2 cellular contexts compared by ENCODE assay signal in genomic region chr10:77537720-77538373, GRCh38.
TF ChIP-seq lines count a peak whose summit lies in the region.

No MANE protein-coding gene starts in this region.

TF ChIP-seq in IMR-90, 13 proteins besides CTCF, POLR2A, EP300 and RAD21:
- TF ChIP-seq CHD1 (IDR thresholded peaks at IDR 0.05; ENCODE audit: low read depth, low read length) (no peak), USF2 (IDR thresholded peaks at IDR 0.05; ENCODE audit: low read depth, low read length) (no peak), NFE2L2 (IDR thresholded peaks at IDR 0.05; ENCODE audit: low read depth, low read length) (no peak), FOS (IDR thresholded peaks at IDR 0.05; ENCODE audit: low read depth, low read length) (no peak), CEBPB (IDR thresholded peaks at IDR 0.05; ENCODE audit: low read depth, low read length) (no peak), MAFK (IDR thresholded peaks at IDR 0.05; ENCODE audit: low read depth, low read length) (no peak), MXI1 (IDR thresholded peaks at IDR 0.05; ENCODE audit: borderline replicate concordance, low read depth, low read length) (no peak), MAZ (IDR thresholded peaks at IDR 0.05; ENCODE audit: borderline replicate concordance, low read depth, low read length) (no peak), BHLHE40 (IDR thresholded peaks at IDR 0.05; ENCODE audit: low read depth, low read length) (no peak), SMC3 (IDR thresholded peaks at IDR 0.05; ENCODE audit: low read depth, low read length) (no peak), RCOR1 (IDR thresholded peaks at IDR 0.05; ENCODE audit: insufficient replicate concordance, low read length) (no peak)
- TF ChIP-seq, protein P1, sequence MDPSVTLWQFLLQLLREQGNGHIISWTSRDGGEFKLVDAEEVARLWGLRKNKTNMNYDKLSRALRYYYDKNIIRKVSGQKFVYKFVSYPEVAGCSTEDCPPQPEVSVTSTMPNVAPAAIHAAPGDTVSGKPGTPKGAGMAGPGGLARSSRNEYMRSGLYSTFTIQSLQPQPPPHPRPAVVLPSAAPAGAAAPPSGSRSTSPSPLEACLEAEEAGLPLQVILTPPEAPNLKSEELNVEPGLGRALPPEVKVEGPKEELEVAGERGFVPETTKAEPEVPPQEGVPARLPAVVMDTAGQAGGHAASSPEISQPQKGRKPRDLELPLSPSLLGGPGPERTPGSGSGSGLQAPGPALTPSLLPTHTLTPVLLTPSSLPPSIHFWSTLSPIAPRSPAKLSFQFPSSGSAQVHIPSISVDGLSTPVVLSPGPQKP (IDR thresholded peaks at IDR 0.05; ENCODE audit: borderline replicate concordance, low read depth, low read length) = no peak

TF ChIP-seq in H1, 55 proteins besides CTCF, POLR2A, EP300 and RAD21:
- TF ChIP-seq CHD2 (IDR thresholded peaks at IDR 0.05; ENCODE audit: low read length) = no peak
- TF ChIP-seq, protein P2, sequence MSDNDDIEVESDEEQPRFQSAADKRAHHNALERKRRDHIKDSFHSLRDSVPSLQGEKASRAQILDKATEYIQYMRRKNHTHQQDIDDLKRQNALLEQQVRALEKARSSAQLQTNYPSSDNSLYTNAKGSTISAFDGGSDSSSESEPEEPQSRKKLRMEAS (IDR thresholded peaks at IDR 0.05) = no peak
- TF ChIP-seq TEAD4 (IDR thresholded peaks at IDR 0.05; ENCODE audit: low read depth, low read length) = no peak
- TF ChIP-seq POLR2AphosphoS5 (IDR thresholded peaks at IDR 0.05; ENCODE audit: low read depth, low read length) = no peak
- TF ChIP-seq SIX5 (IDR thresholded peaks at IDR 0.05; ENCODE audit: low read depth, low read length) = no peak
TF ChIP-seq in H1: peak in this region for 0.
